In genomic region chr9:35909274-35909673, GRCh38 we compare ENCODE assay signal across 1 cellular context.
TF ChIP-seq lines count a peak whose summit lies in the region.

TSS of gene SPAAR (plus strand) at chr9:35909490. CDS start at chr9:35910464, 974 bp downstream.

TF ChIP-seq in HepG2, 621 proteins besides CTCF, POLR2A, EP300 and RAD21:
- TF ChIP-seq ZNF609 (CRISPR knock-in tag; IDR thresholded peaks at IDR 0.05; ENCODE audit: borderline replicate concordance) (no peak), KAT8 (CRISPR knock-in tag; IDR thresholded peaks at IDR 0.05) (no peak), MAX (IDR thresholded peaks at IDR 0.05) (no peak), MIER2 (CRISPR knock-in tag; IDR thresholded peaks at IDR 0.05) (no peak), AHDC1 (CRISPR knock-in tag; IDR thresholded peaks at IDR 0.05; ENCODE audit: borderline replicate concordance) (no peak), CBX5 (CRISPR knock-in tag; IDR thresholded peaks at IDR 0.05; ENCODE audit: borderline replicate concordance) (no peak), ZNF207 (IDR thresholded peaks at IDR 0.05; ENCODE audit: borderline replicate concordance) (no peak), STAT5B (CRISPR knock-in tag; IDR thresholded peaks at IDR 0.05) (no peak), AFF4 (CRISPR knock-in tag; IDR thresholded peaks at IDR 0.05) (no peak), ZNF33A (CRISPR knock-in tag; IDR thresholded peaks at IDR 0.05; ENCODE audit: borderline replicate concordance) (no peak), ZNF136 (CRISPR knock-in tag; IDR thresholded peaks at IDR 0.05; ENCODE audit: low read depth) (no peak), THAP8 (CRISPR knock-in tag; IDR thresholded peaks at IDR 0.05; ENCODE audit: borderline replicate concordance) (no peak), CSRNP2 (CRISPR knock-in tag; conservative IDR thresholded peaks at IDR 0.05; ENCODE audit: low read depth) (no peak), MTF1 (CRISPR knock-in tag; IDR thresholded peaks at IDR 0.05) (no peak)
